Comparison of ENCODE assay signal across 9 cellular contexts in genomic region chr19:38685666-38686529, GRCh38. TPM values are rescaled to one million over a fixed set of nuclear protein-coding genes. Genes with fewer than 3 reads are reported as not detected.
DNase-seq lines count a peak whose midpoint lies in the region; ATAC-seq, FAIRE-seq and TF ChIP-seq lines count a peak whose summit lies in the region.
"Had no signal": no experiment of that assay in that cellular context is flagged by ENCODE, and none has a peak within 500 bp of the region (broad histone marks: within the 10 kb centered on the region; RNA-seq: fewer than 3 reads in every experiment).

No MANE protein-coding gene starts in this region.

- peak; percentile 52 for DNase-seq in NCI-H510A treated with DMSO at 0.1 percent for 48 hours (lab: John Stamatoyannopoulos, UW)
- DNase-seq in NCI-H510A (lab: John Stamatoyannopoulos, UW) = no peak
- DNase-seq in NCI-H2196 treated with DMSO at 0.1 percent for 48 hours (lab: John Stamatoyannopoulos, UW; ENCODE audit: unreplicated experiment) = peak; percentile 25
- no peak for DNase-seq in GM12878 (ENCODE audit: low read depth, low spot score)
- peak; percentile 89 for DNase-seq in kidney tubule cell (ENCODE audit: low spot score)
- DNase-seq in tibial artery = no peak
- no peak for DNase-seq in DMS153 treated with DMSO at 0.1 percent for 48 hours (lab: John Stamatoyannopoulos, UW; ENCODE audit: unreplicated experiment)
- DNase-seq in HuH-7.5 (ENCODE audit: low spot score) = no peak

- TF ChIP-seq RAD21 in GM12878 (IDR thresholded peaks at IDR 0.05; ENCODE audit: insufficient read depth, low read depth, low read length) = 0 out of 2 replicates have a peak, but pooled peaks have one; percentile 3

- peak overlapping the region; percentile 19 for H3K4me2 ChIP-seq in GM12878 (ENCODE audit: control insufficient read depth, insufficient read depth)

- H3K36me3 ChIP-seq in GM12878 (ENCODE audit: control insufficient read depth in 2 of 2, insufficient read depth in 2 of 2, low read length in 1 of 2) = peaks cover 0 to 7% of the 10 kb centered on the region in 2 experiments; a peak in 2 of 4 replicates
- H3K36me3 ChIP-seq in tibial artery = peaks cover 0 to 6% (median 0%) of the 10 kb centered on the region in 3 donors

- POLR2A ChIA-PET in GM12878 (lab: Charles Lee) = interaction anchor here (0.6 to 1.7 kb wide), 6 partner anchors 8 to 311 kb away, joined by 3 to 8 read pairs (median 6); partner anchors contain the start of genes ACTN4, EIF3K and PSMD8

- peak overlapping the region; percentile 12; the same call in 1 of the 2 replicates for H3K4me3 ChIP-seq in GM12878
- no peak overlapping the region for H3K4me3 ChIP-seq in tibial artery

- ATAC-seq in GM12878 = peak; percentile 52

- CTCF ChIA-PET in GM12878 (lab: Yijun Ruan, JAX) = interaction anchor here (0.6 to 1.8 kb wide), 6 partner anchors 38 to 419 kb away, joined by 3 to 6 read pairs (median 4); partner anchors contain the start of gene ACTN4

- in situ Hi-C loops in GM12878 (cut with MboI) = no loop called here

- TSS peak; percentile 85 for BruUV-seq in GM12878 (replicated peaks; lab: Mats Ljungman, UMichigan)

- H3K27ac ChIP-seq in GM12878 (ENCODE audit: control insufficient read depth, insufficient read depth) (peak overlapping the region; percentile 70), tibial artery (peak overlapping the region; percentile 90 to 94)

- H3K9ac ChIP-seq in GM12878 (ENCODE audit: control insufficient read depth, insufficient read depth, low read length) = peak overlapping the region; percentile 13; the same call in 1 of the 2 replicates

- 18% methylated on average over 10 of the region's 10 CpGs for WGBS in GM12878 (ENCODE audit: insufficient coverage, insufficient replicate concordance, low lambda C conversion rate, missing lambda C conversion rate)

- intact Hi-C loops in GM12878 (cut with micrococcal nuclease; ENCODE audit: unreplicated experiment) = loop anchor here (5.0 kb wide), 1 partner anchor 39 kb away; the partner anchor contains the start of gene ACTN4
- intact Hi-C loops in tibial artery (cut with DNase I; ENCODE audit: low total_unique reads) = no loop called here

- H3K27me3 ChIP-seq in GM12878 (replicated peaks in 1 of 2; ENCODE audit: control insufficient read depth in 2 of 2, insufficient read depth in 2 of 2, low read length in 1 of 2) = no peaks in the 10 kb centered on the region
- H3K27me3 ChIP-seq in tibial artery = no peaks in the 10 kb centered on the region

- TF ChIP-seq EP300 in GM12878 (IDR thresholded peaks at IDR 0.05; ENCODE audit: borderline replicate concordance in 1 of 2, control insufficient read depth in 1 of 2, low read depth in 2 of 2, low read length in 2 of 2) = no peak

- TF ChIP-seq POLR2A in GM12878 (IDR thresholded peaks at IDR 0.05; ENCODE audit: low read depth, low read length) = no peak

- H2AFZ ChIP-seq in GM12878 (ENCODE audit: control insufficient read depth, low read depth, low read length) = no peak overlapping the region

- peaks cover 72% of the 10 kb centered on the region for H3K79me2 ChIP-seq in GM12878 (ENCODE audit: control insufficient read depth, insufficient read depth, low read length)

- TF ChIP-seq CTCF in GM12878 (IDR thresholded peaks at IDR 0.05 in 2 of 3, conservative IDR thresholded peaks at IDR 0.05 in 1 of 3; ENCODE audit: control insufficient read depth in 2 of 3, extremely low read depth in 1 of 3, insufficient read depth in 1 of 3, low read depth in 3 of 3, low read length in 3 of 3) (peak in 2 of 3 experiments; percentile 34 to 52; a peak in 4 of 6 replicates), tibial artery (IDR thresholded peaks at IDR 0.05) (peak; percentile 54 to 61)

- RAD21 ChIA-PET in GM12878 (lab: Charles Lee; ENCODE audit: unreplicated experiment) = interaction anchor here (0.6 to 1.5 kb wide), 6 partner anchors 38 to 283 kb away, joined by 3 to 4 read pairs (median 4); partner anchors contain the start of genes ACTN4, EIF3K and FAM98C

- H3K4me1 ChIP-seq in GM12878 (ENCODE audit: control insufficient read depth, insufficient read depth, low read length) = peaks cover 49% of the 10 kb centered on the region
- H3K4me1 ChIP-seq in tibial artery = peaks cover 7 to 100% (median 91%) of the 10 kb centered on the region in 4 donors

- no peaks in the 10 kb centered on the region for H3K9me3 ChIP-seq in GM12878 (replicated peaks; ENCODE audit: control insufficient read depth, insufficient read depth, low read length)
- H3K9me3 ChIP-seq in tibial artery = no peaks in the 10 kb centered on the region

- no peaks in the 10 kb centered on the region; the same call in 1 of the 2 replicates for H4K20me1 ChIP-seq in GM12878 (ENCODE audit: control insufficient read depth, insufficient read depth)

- no peak for FAIRE-seq in GM12878 (lab: Jason Lieb, UNC)

- SMC1A ChIA-PET in GM12878 (lab: Charles Lee; ENCODE audit: uncharacterized antibody, unreplicated experiment) = interaction anchor here (0.5 to 1.7 kb wide), 8 partner anchors 15 to 158 kb away, joined by 3 to 9 read pairs (median 4); partner anchors contain the start of gene ACTN4

TF ChIP-seq in GM12878, 131 proteins besides CTCF, POLR2A, EP300 and RAD21 (continues in another document):
- no peak for TF ChIP-seq BMI1 (IDR thresholded peaks at IDR 0.05; ENCODE audit: borderline replicate concordance)
- TF ChIP-seq, protein P1, sequence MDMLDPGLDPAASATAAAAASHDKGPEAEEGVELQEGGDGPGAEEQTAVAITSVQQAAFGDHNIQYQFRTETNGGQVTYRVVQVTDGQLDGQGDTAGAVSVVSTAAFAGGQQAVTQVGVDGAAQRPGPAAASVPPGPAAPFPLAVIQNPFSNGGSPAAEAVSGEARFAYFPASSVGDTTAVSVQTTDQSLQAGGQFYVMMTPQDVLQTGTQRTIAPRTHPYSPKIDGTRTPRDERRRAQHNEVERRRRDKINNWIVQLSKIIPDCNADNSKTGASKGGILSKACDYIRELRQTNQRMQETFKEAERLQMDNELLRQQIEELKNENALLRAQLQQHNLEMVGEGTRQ (IDR thresholded peaks at IDR 0.05; ENCODE audit: borderline replicate concordance, low read depth, low read length) = no peak
- TF ChIP-seq, protein P2, sequence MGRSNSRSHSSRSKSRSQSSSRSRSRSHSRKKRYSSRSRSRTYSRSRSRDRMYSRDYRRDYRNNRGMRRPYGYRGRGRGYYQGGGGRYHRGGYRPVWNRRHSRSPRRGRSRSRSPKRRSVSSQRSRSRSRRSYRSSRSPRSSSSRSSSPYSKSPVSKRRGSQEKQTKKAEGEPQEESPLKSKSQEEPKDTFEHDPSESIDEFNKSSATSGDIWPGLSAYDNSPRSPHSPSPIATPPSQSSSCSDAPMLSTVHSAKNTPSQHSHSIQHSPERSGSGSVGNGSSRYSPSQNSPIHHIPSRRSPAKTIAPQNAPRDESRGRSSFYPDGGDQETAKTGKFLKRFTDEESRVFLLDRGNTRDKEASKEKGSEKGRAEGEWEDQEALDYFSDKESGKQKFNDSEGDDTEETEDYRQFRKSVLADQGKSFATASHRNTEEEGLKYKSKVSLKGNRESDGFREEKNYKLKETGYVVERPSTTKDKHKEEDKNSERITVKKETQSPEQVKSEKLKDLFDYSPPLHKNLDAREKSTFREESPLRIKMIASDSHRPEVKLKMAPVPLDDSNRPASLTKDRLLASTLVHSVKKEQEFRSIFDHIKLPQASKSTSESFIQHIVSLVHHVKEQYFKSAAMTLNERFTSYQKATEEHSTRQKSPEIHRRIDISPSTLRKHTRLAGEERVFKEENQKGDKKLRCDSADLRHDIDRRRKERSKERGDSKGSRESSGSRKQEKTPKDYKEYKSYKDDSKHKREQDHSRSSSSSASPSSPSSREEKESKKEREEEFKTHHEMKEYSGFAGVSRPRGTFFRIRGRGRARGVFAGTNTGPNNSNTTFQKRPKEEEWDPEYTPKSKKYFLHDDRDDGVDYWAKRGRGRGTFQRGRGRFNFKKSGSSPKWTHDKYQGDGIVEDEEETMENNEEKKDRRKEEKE (IDR thresholded peaks at IDR 0.05) = no peak

RNA-seq across cellular contexts. Expression of gene ACTN4, which starts 38.4 kb away (rescaled TPM):
- 94.9 and 116 TPM in 2 replicates for total RNA-seq in GM12878 (2013; cell fraction: nucleolus; rRNA removed)
- total RNA-seq in GM12878 (2014; rRNA removed) (131 and 173 TPM in 2 replicates), GM12878 (2014; rRNA removed; fragmentation: Illumina TruSeq; extraction: Trizol) (26.9 and 30.4 TPM in 2 replicates), GM12878 (2021) (278 and 293 TPM in 2 replicates)
- polyA plus RNA-seq in GM12878 (2011; ENCODE audit: low read depth) = 84.3 TPM
- polyA plus RNA-seq in GM12878 (2011; rRNA removed) (40.0 and 127 TPM in 2 replicates), GM12878 (2014; fragmentation: Illumina TruSeq; extraction: Trizol) (99.2 and 135 TPM in 2 replicates), GM12878 (2014; fragmentation: Nextera tagmentation; extraction: Ambion mirVana) (1 to 10 TPM; 2.4 to 6.7 TPM), GM12878 (2014; rRNA removed) (123 and 187 TPM in 2 replicates), GM12878 (2016; fragmentation: Nextera tagmentation; extraction: Ambion mirVana) (10 to 100 TPM; 37.9 to 45.7 TPM)
- 71.1 and 76.5 TPM in 2 replicates for polyA plus RNA-seq in GM12878 (2011; cell fraction: cytosol; rRNA removed)
- polyA plus RNA-seq in GM12878 (2011; cell fraction: nucleus; rRNA removed) = 300 and 637 TPM in 2 replicates
- polyA plus RNA-seq in GM12878 (2012) = 113 and 154 TPM in 2 replicates
- polyA minus RNA-seq in GM12878 (2011; rRNA and poly(A)+ RNA removed) = 59.8 and 89.6 TPM in 2 replicates
- 39.3 and 47.6 TPM in 2 replicates for polyA minus RNA-seq in GM12878 (2011; cell fraction: cytosol; rRNA and poly(A)+ RNA removed)
- polyA minus RNA-seq in GM12878 (2011; cell fraction: nucleus; rRNA and poly(A)+ RNA removed) = 27.4 and 67.4 TPM in 2 replicates

RNA-seq across cellular contexts. Expression of gene CAPN12, which starts 58.4 kb away (rescaled TPM):
- 9.3 and 10.9 TPM in 2 replicates for total RNA-seq in GM12878 (2013; cell fraction: nucleolus; rRNA removed)
- 2.8 and 4.1 TPM in 2 replicates for total RNA-seq in GM12878 (2014; rRNA removed)
- total RNA-seq in GM12878 (2014; rRNA removed; fragmentation: Illumina TruSeq; extraction: Trizol) = 1.5 and 1.7 TPM in 2 replicates
- total RNA-seq in GM12878 (2021) = 3.0 and 5.1 TPM in 2 replicates
- polyA plus RNA-seq in GM12878 (2011; ENCODE audit: low read depth) = 4.9 TPM
- 1.7 and 2.0 TPM in 2 replicates for polyA plus RNA-seq in GM12878 (2011; rRNA removed)
- polyA plus RNA-seq in GM12878 (2011; cell fraction: cytosol; rRNA removed) = 2.8 and 3.4 TPM in 2 replicates
- polyA plus RNA-seq in GM12878 (2011; cell fraction: nucleus; rRNA removed) = 29.8 and 48.9 TPM in 2 replicates
- polyA plus RNA-seq in GM12878 (2012) = 8.1 and 12.4 TPM in 2 replicates
- polyA plus RNA-seq in GM12878 (2014; fragmentation: Illumina TruSeq; extraction: Trizol) = 2.7 and 3.1 TPM in 2 replicates
- 1 to 10 TPM; 1.2 to 2.0 TPM for polyA plus RNA-seq in GM12878 (2014; fragmentation: Nextera tagmentation; extraction: Ambion mirVana)
- 4.6 and 7.3 TPM in 2 replicates for polyA plus RNA-seq in GM12878 (2014; rRNA removed)
- 1 to 10 TPM in 1 of 2 experiments, under 1 TPM in 1; 0.64 to 1.9 TPM for polyA plus RNA-seq in GM12878 (2016; fragmentation: Nextera tagmentation; extraction: Ambion mirVana)
- 0.51 and 0.62 TPM in 2 replicates for polyA minus RNA-seq in GM12878 (2011; rRNA and poly(A)+ RNA removed)
- not detected in 2 replicates for polyA minus RNA-seq in GM12878 (2011; cell fraction: cytosol; rRNA and poly(A)+ RNA removed)
- polyA minus RNA-seq in GM12878 (2011; cell fraction: nucleus; rRNA and poly(A)+ RNA removed) = 1.7 TPM in 2 replicates
- total RNA-seq: dermis microvascular lymphatic vessel endothelial cell had no signal

Comparison
In these comparisons a context has a peak if more than half of its experiments do, and no peak if none do; other contexts are left out.
1. DNase-seq: peak in NCI-H510A treated with DMSO at 0.1 percent for 48 hours (single experiment), NCI-H2196 treated with DMSO at 0.1 percent for 48 hours (single experiment) and kidney tubule cell (single experiment); none in NCI-H510A (single experiment), GM12878 (single experiment), tibial artery (0 of 2), DMS153 treated with DMSO at 0.1 percent for 48 hours (single experiment) and HuH-7.5 (single experiment).